Comparison of ENCODE assay signal across 8 cellular contexts in genomic region chr4:123554819-123555499, GRCh38.
A peak's percentile ranks its signal among the peaks of the same experiment; 100 is the strongest.
DNase-seq lines count a peak whose midpoint lies in the region; ATAC-seq, FAIRE-seq and TF ChIP-seq lines count a peak whose summit lies in the region.

No MANE protein-coding gene starts in this region.

- H3K4me3 Mint-ChIP-seq in activated T-cell treated with anti-CD3 and anti-CD28 coated beads, Interleukin-2, amount 50 U/mL, for 72 hours: no peak overlapping the region

- H3K9ac ChIP-seq in endothelial cell of umbilical vein (replicated peaks; ENCODE audit: extremely low read depth, insufficient read depth, low read length): peak overlapping the region; percentile 2
- peak overlapping the region in 1 of 2 donors; percentile 55 for H3K9ac ChIP-seq in mucosa of rectum (ENCODE audit: low read depth in 1 of 2, low read length in 2 of 2)

- no peaks in the 10 kb centered on the region for H3K36me3 Mint-ChIP-seq in activated T-cell treated with anti-CD3 and anti-CD28 coated beads, Interleukin-2, amount 50 U/mL, for 72 hours (ENCODE audit: insufficient read depth in 2 of 2)

- peaks cover 25% of the 10 kb centered on the region for H3K4me1 ChIP-seq in endothelial cell of umbilical vein (ENCODE audit: control insufficient read depth, extremely low read depth, insufficient read depth, low read length)
- H3K4me1 ChIP-seq in mucosa of rectum (ENCODE audit: control insufficient read depth in 2 of 2, insufficient read depth in 2 of 2, low read length in 2 of 2): peaks cover 21 to 37% of the 10 kb centered on the region in 2 donors
- peaks cover 0 to 45% (median 27%) of the 10 kb centered on the region in 4 donors for H3K4me1 ChIP-seq in tibial artery

- no peaks in the 10 kb centered on the region for H3K79me2 ChIP-seq in endothelial cell of umbilical vein (ENCODE audit: control insufficient read depth, insufficient read depth, low read length)

- no peaks in the 10 kb centered on the region for H4K20me1 ChIP-seq in endothelial cell of umbilical vein (replicated peaks; ENCODE audit: control insufficient read depth, extremely low read depth, insufficient read depth, low read length)

- TF ChIP-seq POLR2A in endothelial cell of umbilical vein (IDR thresholded peaks at IDR 0.05; ENCODE audit: low read depth, low read length): no peak

- H3K36me3 ChIP-seq in endothelial cell of umbilical vein (ENCODE audit: control insufficient read depth in 2 of 2, extremely low read depth in 1 of 2, insufficient read depth in 2 of 2, low read length in 2 of 2): no peaks in the 10 kb centered on the region
- no peaks in the 10 kb centered on the region for H3K36me3 ChIP-seq in mucosa of rectum (ENCODE audit: control insufficient read depth in 2 of 2, insufficient read depth in 2 of 2, low read length in 2 of 2)
- no peaks in the 10 kb centered on the region for H3K36me3 ChIP-seq in tibial artery

- H3K4me3 ChIP-seq in endothelial cell of umbilical vein (replicated peaks in 1 of 3; ENCODE audit: insufficient read depth in 1 of 3, low read depth in 1 of 3, low read length in 3 of 3): no peak overlapping the region
- peak overlapping the region; percentile 10 to 36 for H3K4me3 ChIP-seq in mucosa of rectum (ENCODE audit: low read length in 2 of 2)
- peak overlapping the region; percentile 2 to 13 for H3K4me3 ChIP-seq in tibial artery

- H3K9me3 Mint-ChIP-seq in activated T-cell treated with anti-CD3 and anti-CD28 coated beads, Interleukin-2, amount 50 U/mL, for 72 hours: peaks cover 0 to 1% of the 10 kb centered on the region in 2 donors

- DNase-seq in RWPE1 (ENCODE audit: low spot score): no peak
- peak; percentile 80 for DNase-seq in endothelial cell of umbilical vein (ENCODE audit: low read depth, low spot score)
- DNase-seq in tibial artery: peak; percentile 51 to 72
- DNase-seq in activated T-cell treated with anti-CD3 and anti-CD28 coated beads, Interleukin-2, amount 50 U/mL, for 72 hours: no peak
- no peak for DNase-seq in dermis blood vessel endothelial cell
- DNase-seq in kidney glomerular epithelial cell (lab: John Stamatoyannopoulos, UW): no peak

- H3K27ac ChIP-seq in RWPE1: peak overlapping the region; percentile 87
- no peak overlapping the region for H3K27ac ChIP-seq in endothelial cell of umbilical vein (ENCODE audit: insufficient read depth, low read depth, low read length)
- H3K27ac ChIP-seq in mucosa of rectum (ENCODE audit: low read depth in 2 of 2, low read length in 2 of 2): peak overlapping the region; percentile 81 to 95
- peak overlapping the region; percentile 70 to 71 for H3K27ac ChIP-seq in tibial artery

- POLR2A ChIA-PET in RWPE1 (lab: Yijun Ruan, JAX; ENCODE audit: low non-redundant PET) (no interaction called here), endothelial cell of umbilical vein (lab: Charles Lee) (no interaction called here)

- TF ChIP-seq CTCF in RWPE1 (conservative IDR thresholded peaks at IDR 0.05; ENCODE audit: low read depth): no peak
- no peak for TF ChIP-seq CTCF in endothelial cell of umbilical vein (IDR thresholded peaks at IDR 0.05; ENCODE audit: extremely low read depth in 1 of 2, insufficient read depth in 1 of 2, low read depth in 1 of 2, low read length in 2 of 2)
- TF ChIP-seq CTCF in tibial artery (IDR thresholded peaks at IDR 0.05): no peak

- H3K27me3 ChIP-seq in endothelial cell of umbilical vein (ENCODE audit: control insufficient read depth in 2 of 2, insufficient read depth in 2 of 2, low read length in 2 of 2) (peaks cover 32 to 47% of the 10 kb centered on the region in 2 experiments), mucosa of rectum (ENCODE audit: control insufficient read depth in 2 of 2, insufficient read depth in 2 of 2, low read length in 2 of 2) (no peaks in the 10 kb centered on the region), tibial artery (no peaks in the 10 kb centered on the region)

- H3K4me2 ChIP-seq in endothelial cell of umbilical vein (ENCODE audit: insufficient read depth, low read length): peak overlapping the region; percentile 39

- H3K4me1 Mint-ChIP-seq in activated T-cell treated with anti-CD3 and anti-CD28 coated beads, Interleukin-2, amount 50 U/mL, for 72 hours (ENCODE audit: low read depth): peaks cover 9% of the 10 kb centered on the region

- dilution Hi-C loops in endothelial cell of umbilical vein (cut with MboI; ENCODE audit: extremely low pct_ligation_motif_present, low sequenced_read_pairs): no loop called here

- intact Hi-C loops in endothelial cell of umbilical vein (cut with micrococcal nuclease) (loop anchor here (1.0 to 10.0 kb wide), 7 partner anchors 49 to 707 kb away; no protein-coding TSS in a partner anchor), tibial artery (cut with DNase I; ENCODE audit: low total_unique reads) (loop anchor here (10.0 kb wide), 2 partner anchors 160 to 430 kb away; partner anchors contain the start of gene SPRY1)

- no peak for FAIRE-seq in endothelial cell of umbilical vein (lab: Jason Lieb, UNC)

- H3K27ac Mint-ChIP-seq in activated T-cell treated with anti-CD3 and anti-CD28 coated beads, Interleukin-2, amount 50 U/mL, for 72 hours: no peak overlapping the region

- no TSS peak for BruUV-seq in endothelial cell of umbilical vein (replicated peaks; lab: Mats Ljungman, UMichigan)

- H2AFZ ChIP-seq in endothelial cell of umbilical vein (ENCODE audit: low read depth, low read length): no peak overlapping the region

- ATAC-seq in activated T-cell treated with anti-CD3 and anti-CD28 coated beads, Interleukin-2, amount 50 U/mL, for 72 hours (replicated peaks in 1 of 2): no peak
- no peak for ATAC-seq in GM18519 (IDR thresholded peaks at IDR 0.05; ENCODE audit: low FRiP score, unreplicated experiment)

- peaks cover 14% of the 10 kb centered on the region for H3K27me3 Mint-ChIP-seq in activated T-cell treated with anti-CD3 and anti-CD28 coated beads, Interleukin-2, amount 50 U/mL, for 72 hours (ENCODE audit: low read depth)

- no peaks in the 10 kb centered on the region for H3K9me3 ChIP-seq in endothelial cell of umbilical vein (replicated peaks; ENCODE audit: control insufficient read depth, insufficient read depth, low read length)
- no peaks in the 10 kb centered on the region for H3K9me3 ChIP-seq in mucosa of rectum (ENCODE audit: control insufficient read depth in 2 of 2, low read length in 2 of 2)
- H3K9me3 ChIP-seq in tibial artery: peaks cover 0 to 3% (median 0%) of the 10 kb centered on the region in 3 donors

- CTCF ChIA-PET in RWPE1 (lab: Yijun Ruan, JAX) (interaction anchor here (0.7 kb wide), 1 partner anchor 145 kb away, joined by 3 read pairs; no protein-coding TSS in a partner anchor), endothelial cell of umbilical vein (lab: Charles Lee) (interaction anchor here (1.0 to 1.8 kb wide), 9 partner anchors 9 to 450 kb away, joined by 3 to 24 read pairs (median 5); no protein-coding TSS in a partner anchor)

- H3K9me1 ChIP-seq in endothelial cell of umbilical vein (replicated peaks; ENCODE audit: control insufficient read depth, extremely low read depth, insufficient read depth, low read length): no peaks in the 10 kb centered on the region

TF ChIP-seq in endothelial cell of umbilical vein, 7 proteins besides CTCF, POLR2A, EP300 and RAD21:
- TF ChIP-seq GATA2 (IDR thresholded peaks at IDR 0.05; ENCODE audit: insufficient read depth, insufficient read length, low read depth, low read length) (no peak), MAX (IDR thresholded peaks at IDR 0.05; ENCODE audit: insufficient read depth, insufficient read length) (no peak), MYC (IDR thresholded peaks at IDR 0.05; ENCODE audit: low read depth, low read length) (no peak), EZH2 (IDR thresholded peaks at IDR 0.05; ENCODE audit: borderline replicate concordance, low read depth, low read length, severe bottlenecking) (no peak)

Comparison
In these comparisons a context has a peak if more than half of its experiments do, and no peak if none do; other contexts are left out.
1. DNase-seq: peak in endothelial cell of umbilical vein (single experiment) and tibial artery (2 of 2); none in RWPE1 (single experiment), activated T-cell treated with anti-CD3 and anti-CD28 coated beads, Interleukin-2, amount 50 U/mL, for 72 hours (0 of 2), dermis blood vessel endothelial cell (single experiment) and kidney glomerular epithelial cell (single experiment).
2. H3K4me3 ChIP-seq: peak in mucosa of rectum (2 of 2) and tibial artery (2 of 2); none in endothelial cell of umbilical vein (0 of 3).